In genomic region chr1:212471891-212472675, GRCh38 we compare ENCODE assay signal across 15 cellular contexts. TPM values are rescaled to one million over a fixed set of nuclear protein-coding genes. Genes with fewer than 3 reads are reported as not detected.
A peak's percentile ranks its signal among the peaks of the same experiment; 100 is the strongest.
DNase-seq lines count a peak whose midpoint lies in the region; ATAC-seq and TF ChIP-seq lines count a peak whose summit lies in the region.
"Had no signal": no experiment of that assay in that cellular context is flagged by ENCODE, and none has a peak within 500 bp of the region (broad histone marks: within the 10 kb centered on the region; RNA-seq: fewer than 3 reads in every experiment).

No MANE protein-coding gene starts in this region.

- H2BK12ac ChIP-seq in neuronal stem cell (ENCODE audit: low read length), result no peak overlapping the region

- H3K36me3 Mint-ChIP-seq in activated naive CD4-positive, alpha-beta T cell treated with anti-CD3 and anti-CD28 coated beads, Interleukin-2, amount 50 U/mL, for 24 hours, result no peaks in the 10 kb centered on the region
- H3K36me3 Mint-ChIP-seq in activated naive CD4-positive, alpha-beta T cell treated with anti-CD3 and anti-CD28 coated beads, Interleukin-2, amount 50 U/mL, for 72 hours, result no peaks in the 10 kb centered on the region
- H3K36me3 Mint-ChIP-seq: CD4-positive, CD25-positive, alpha-beta regulatory T cell; IgD-negative memory B cell had no signal

- CTCF ChIA-PET in IMR-90 (lab: Yijun Ruan, JAX), result no interaction called here

- H3K9me1 ChIP-seq in IMR-90 (ENCODE audit: insufficient read depth, low read length), result peaks cover 7% of the 10 kb centered on the region; the same call in 1 of the 2 replicates

- DNase-seq in activated naive CD4-positive, alpha-beta T cell treated with anti-CD3 and anti-CD28 coated beads, Interleukin-2, amount 50 U/mL, for 72 hours (ENCODE audit: low spot score in 2 of 2), result no peak
- DNase-seq in IMR-90 (no peak), neuronal stem cell (ENCODE audit: low spot score) (no peak), aorta (peak; percentile 30 to 46), NCI-H2196 (lab: John Stamatoyannopoulos, UW; ENCODE audit: unreplicated experiment) (no peak), NCI-H345 (lab: John Stamatoyannopoulos, UW) (no peak)
- DNase-seq: 8988T; AML-193; CD4-positive, CD25-positive, alpha-beta regulatory T cell; DMS 273 treated with DMSO at 0.1 percent for 48 hours; GM23248 had no signal

- H3K14ac ChIP-seq in IMR-90 (replicated peaks; ENCODE audit: low read depth, low read length) (no peak overlapping the region), neuronal stem cell (ENCODE audit: low read length) (no peak overlapping the region)

- H2BK20ac ChIP-seq in IMR-90 (ENCODE audit: low read depth, low read length), result no peak overlapping the region

- H4K8ac ChIP-seq in IMR-90 (ENCODE audit: low read depth in 2 of 2, low read length in 2 of 2), result no peak overlapping the region
- no peak overlapping the region for H4K8ac ChIP-seq in neuronal stem cell (ENCODE audit: low read depth, low read length)

- intact Hi-C loops in IMR-90 (cut with micrococcal nuclease), result loop anchor here (10.0 kb wide), 1 partner anchor 283 kb away; no protein-coding TSS in a partner anchor
- intact Hi-C loops in aorta (cut with DNase I), result no loop called here

- peaks cover 2% of the 10 kb centered on the region for H3K4me1 Mint-ChIP-seq in activated naive CD4-positive, alpha-beta T cell treated with anti-CD3 and anti-CD28 coated beads, Interleukin-2, amount 50 U/mL, for 24 hours

- H3K4me3 ChIP-seq in IMR-90 (ENCODE audit: insufficient read depth, low read depth, low read length) (no peak overlapping the region), neuronal stem cell (ENCODE audit: low read length in 2 of 2) (no peak overlapping the region), aorta (ENCODE audit: low read length in 2 of 2) (no peak overlapping the region)
- H3K4me3 ChIP-seq: BLaER1, GM23248 had no signal

- H3K36me3 ChIP-seq in IMR-90 (ENCODE audit: control insufficient read depth, insufficient read depth, low read length) (no peaks in the 10 kb centered on the region), neuronal stem cell (replicated peaks in 1 of 2; ENCODE audit: control insufficient read depth in 2 of 2, insufficient read depth in 2 of 2, low read length in 2 of 2) (no peaks in the 10 kb centered on the region), aorta (ENCODE audit: control insufficient read depth in 1 of 2, insufficient read depth in 2 of 2, low read length in 1 of 2) (no peaks in the 10 kb centered on the region)
- H3K36me3 ChIP-seq: BLaER1 had no signal

- dilution Hi-C loops in IMR-90 (cut with HindIII; ENCODE audit: low sequenced_read_pairs, unreplicated experiment), result no loop called here

- H4K91ac ChIP-seq in IMR-90 (ENCODE audit: insufficient read depth, low read depth, low read length) (no peak overlapping the region), neuronal stem cell (ENCODE audit: low read depth, low read length, poor library complexity) (no peak overlapping the region)

- H2BK5ac ChIP-seq in IMR-90 (ENCODE audit: low read depth, low read length, poor library complexity, severe bottlenecking) (no peak overlapping the region), neuronal stem cell (ENCODE audit: low read length) (no peak overlapping the region)

- no peak overlapping the region for H3K4me3 Mint-ChIP-seq in activated naive CD4-positive, alpha-beta T cell treated with anti-CD3 and anti-CD28 coated beads, Interleukin-2, amount 50 U/mL, for 24 hours
- H3K4me3 Mint-ChIP-seq: CD4-positive, CD25-positive, alpha-beta regulatory T cell; IgD-negative memory B cell had no signal

- no peaks in the 10 kb centered on the region for H3K27me3 Mint-ChIP-seq in activated naive CD4-positive, alpha-beta T cell treated with anti-CD3 and anti-CD28 coated beads, Interleukin-2, amount 50 U/mL, for 24 hours

- peak overlapping the region; percentile 51 for H3K27ac Mint-ChIP-seq in activated naive CD4-positive, alpha-beta T cell treated with anti-CD3 and anti-CD28 coated beads, Interleukin-2, amount 50 U/mL, for 24 hours
- no peak overlapping the region for H3K27ac Mint-ChIP-seq in activated naive CD4-positive, alpha-beta T cell treated with anti-CD3 and anti-CD28 coated beads, Interleukin-2, amount 50 U/mL, for 72 hours
- H3K27ac Mint-ChIP-seq: CD4-positive, CD25-positive, alpha-beta regulatory T cell; IgD-negative memory B cell had no signal

- H2AK9ac ChIP-seq in IMR-90 (replicated peaks; ENCODE audit: low read depth, low read length, poor library complexity), result no peak overlapping the region

- H2BK120ac ChIP-seq in IMR-90 (ENCODE audit: low read depth, low read length) (no peak overlapping the region), neuronal stem cell (ENCODE audit: low read depth, low read length) (no peak overlapping the region)

- H3K56ac ChIP-seq in IMR-90 (ENCODE audit: extremely low read depth, insufficient read depth, low read length), result no peak overlapping the region

- 92% methylated on average over 5 of the region's 17 CpGs; no CpG with 5 or more reads in 1 of the 2 experiments for WGBS in IMR-90 (ENCODE audit: extremely low coverage in 2 of 2, insufficient read length in 1 of 2), 2 experiments
- WGBS in neuronal stem cell (ENCODE audit: extremely low coverage in 2 of 2, insufficient read length in 2 of 2, insufficient replicate concordance in 1 of 2), 2 donors, result no CpG with 5 or more reads among the region's 17 CpGs
- WGBS in aorta, 2 donors, result 96 to 97% methylated on average over 17 of the region's 17 CpGs

- H3K4me2 ChIP-seq in IMR-90 (ENCODE audit: low read depth, low read length) (no peak overlapping the region), neuronal stem cell (ENCODE audit: insufficient read depth, low read length, poor library complexity, severe bottlenecking) (no peak overlapping the region)

- no peak for TF ChIP-seq RAD21 in IMR-90 (IDR thresholded peaks at IDR 0.05; ENCODE audit: low read length)

- in situ Hi-C loops in IMR-90 (cut with MboI; ENCODE audit: low sequenced_read_pairs), result no loop called here

- H4K20me1 ChIP-seq in IMR-90 (ENCODE audit: insufficient read depth, low read length), result no peaks in the 10 kb centered on the region
- H4K20me1 ChIP-seq: BLaER1 had no signal

- H3K79me1 ChIP-seq in IMR-90 (ENCODE audit: low read depth in 1 of 2, low read length in 2 of 2) (no peaks in the 10 kb centered on the region), neuronal stem cell (ENCODE audit: low read depth, low read length) (no peaks in the 10 kb centered on the region)

- peak overlapping the region; percentile 51 for H2AK5ac ChIP-seq in IMR-90 (ENCODE audit: low read depth, low read length)
- no peak overlapping the region for H2AK5ac ChIP-seq in neuronal stem cell (ENCODE audit: low read depth, low read length)

- H3K9me3 Mint-ChIP-seq in activated naive CD4-positive, alpha-beta T cell treated with anti-CD3 and anti-CD28 coated beads, Interleukin-2, amount 50 U/mL, for 24 hours, result no peaks in the 10 kb centered on the region
- no peaks in the 10 kb centered on the region for H3K9me3 Mint-ChIP-seq in activated naive CD4-positive, alpha-beta T cell treated with anti-CD3 and anti-CD28 coated beads, Interleukin-2, amount 50 U/mL, for 72 hours

- H3K4ac ChIP-seq in IMR-90 (ENCODE audit: low read depth, low read length), result no peak overlapping the region
- no peak overlapping the region for H3K4ac ChIP-seq in neuronal stem cell (ENCODE audit: low read length)

- H3K23ac ChIP-seq in IMR-90 (ENCODE audit: low read depth, low read length), result no peak overlapping the region
- H3K23ac ChIP-seq in neuronal stem cell (ENCODE audit: low read depth, low read length, poor library complexity), result no peak overlapping the region

- POLR2A ChIA-PET in IMR-90 (lab: Charles Lee; ENCODE audit: unreplicated experiment), result no interaction called here

- H2AFZ ChIP-seq in IMR-90 (replicated peaks; ENCODE audit: low read length, poor library complexity), result peak overlapping the region; percentile 43
- H2AFZ ChIP-seq in neuronal stem cell (ENCODE audit: low read length), result no peak overlapping the region
- H2AFZ ChIP-seq: GM23248 had no signal

- H4K5ac ChIP-seq in IMR-90 (ENCODE audit: low read depth, low read length), result no peak overlapping the region

- no peak for TF ChIP-seq POLR2A in IMR-90 (IDR thresholded peaks at IDR 0.05; ENCODE audit: low read depth, low read length)

- ATAC-seq in activated naive CD4-positive, alpha-beta T cell treated with anti-CD3 and anti-CD28 coated beads, Interleukin-2, amount 50 U/mL, for 72 hours, result no peak
- ATAC-seq in IMR-90 (ENCODE audit: low read depth) (no peak), aorta (ENCODE audit: low FRiP score) (no peak)
- ATAC-seq: HCT116 had no signal

- H3K9ac ChIP-seq in IMR-90 (ENCODE audit: low read depth, low read length), result no peak overlapping the region
- no peak overlapping the region for H3K9ac ChIP-seq in neuronal stem cell (ENCODE audit: low read depth, low read length, poor library complexity)
- H3K9ac ChIP-seq: BLaER1, GM23248 had no signal

- H3K27me3 ChIP-seq in IMR-90 (ENCODE audit: control insufficient read depth, insufficient read depth, low read length) (peaks cover 4% of the 10 kb centered on the region; the same call in 1 of the 2 replicates), neuronal stem cell (ENCODE audit: control insufficient read depth in 3 of 3, insufficient read depth in 3 of 3, low read depth in 1 of 3, low read length in 3 of 3) (peaks cover 0 to 16% (median 0%) of the 10 kb centered on the region in 3 experiments), aorta (ENCODE audit: control insufficient read depth in 1 of 2, insufficient read depth in 2 of 2, low read length in 1 of 2) (no peaks in the 10 kb centered on the region)
- H3K27me3 ChIP-seq: BLaER1 had no signal

- TF ChIP-seq CTCF in IMR-90 (conservative IDR thresholded peaks at IDR 0.05; ENCODE audit: low read depth, low read length), result no peak

- 0 out of 2 replicates have a peak, but pooled peaks cover 1% of the 10 kb centered on the region for H3K4me1 ChIP-seq in IMR-90 (ENCODE audit: control insufficient read depth, insufficient read depth, low read length)
- no peaks in the 10 kb centered on the region for H3K4me1 ChIP-seq in neuronal stem cell (ENCODE audit: control insufficient read depth in 2 of 2, insufficient read depth in 1 of 2, low read depth in 1 of 2, low read length in 2 of 2)
- H3K4me1 ChIP-seq in aorta (ENCODE audit: control insufficient read depth in 1 of 2, insufficient read depth in 2 of 2, low read length in 2 of 2), result no peaks in the 10 kb centered on the region

- H3K9me3 ChIP-seq in IMR-90 (ENCODE audit: control insufficient read depth, insufficient read depth, low read length), result no peaks in the 10 kb centered on the region
- no peaks in the 10 kb centered on the region for H3K9me3 ChIP-seq in neuronal stem cell (replicated peaks in 1 of 2; ENCODE audit: control insufficient read depth in 2 of 2, insufficient read depth in 1 of 2, low read depth in 1 of 2, low read length in 2 of 2)
- H3K9me3 ChIP-seq in aorta (ENCODE audit: control insufficient read depth, low read length), result no peaks in the 10 kb centered on the region
- H3K9me3 ChIP-seq: BLaER1 had no signal

- no peak overlapping the region for H3K27ac ChIP-seq in IMR-90 (ENCODE audit: insufficient read depth, low read length)
- no peak overlapping the region for H3K27ac ChIP-seq in neuronal stem cell (replicated peaks; ENCODE audit: low read length)
- no peak overlapping the region for H3K27ac ChIP-seq in aorta (ENCODE audit: low read depth in 1 of 2, low read length in 2 of 2)
- H3K27ac ChIP-seq: BLaER1, GM23248 had no signal

- BruUV-seq in IMR-90 (replicated peaks; lab: Mats Ljungman, UMichigan), result no TSS peak

- H2BK15ac ChIP-seq in IMR-90 (ENCODE audit: low read depth, low read length) (no peak overlapping the region), neuronal stem cell (ENCODE audit: low read length) (peak overlapping the region; percentile 18)

- H3K18ac ChIP-seq in IMR-90 (ENCODE audit: low read depth, low read length), result no peak overlapping the region
- H3K18ac ChIP-seq in neuronal stem cell (ENCODE audit: low read length), result no peak overlapping the region

RNA-seq across cellular contexts. Expression of gene NENF, which starts 39.4 kb away (rescaled TPM):
- 10 to 100 TPM; 34.9 to 35.7 TPM for total RNA-seq in activated naive CD4-positive, alpha-beta T cell treated with anti-CD3 and anti-CD28 coated beads, Interleukin-2, amount 50 U/mL, for 72 hours
- total RNA-seq in IMR-90 (2012; rRNA removed), result 15.0 and 16.0 TPM in 2 replicates
- 40.4 and 50.6 TPM in 2 replicates for polyA plus RNA-seq in IMR-90 (2012; rRNA removed)
- polyA plus RNA-seq in IMR-90 (2012; cell fraction: cytosol; rRNA removed), result 42.0 and 55.1 TPM in 2 replicates
- 11.2 and 13.0 TPM in 2 replicates for polyA plus RNA-seq in IMR-90 (2012; cell fraction: nucleus; rRNA removed; ENCODE audit: low replicate concordance)
- 27.0 TPM for polyA plus RNA-seq in neuronal stem cell (2013, experiment 1 of 2)
- polyA plus RNA-seq in neuronal stem cell (2013, experiment 2 of 2), result 26.9 TPM
- total RNA-seq in aorta, result 10 to 100 TPM; 67.9 to 91.5 TPM
- polyA plus RNA-seq in aorta, result 100 to 1,000 TPM; 122 to 148 TPM

RNA-seq across cellular contexts. Expression of gene PACC1, which starts 57.4 kb away (rescaled TPM):
- total RNA-seq in activated naive CD4-positive, alpha-beta T cell treated with anti-CD3 and anti-CD28 coated beads, Interleukin-2, amount 50 U/mL, for 72 hours, result 10 to 100 TPM; 10.1 to 16.9 TPM
- total RNA-seq in IMR-90 (2012; rRNA removed) (8.6 and 10.6 TPM in 2 replicates), aorta (1 to 10 TPM; 5.3 to 7.5 TPM)
- polyA plus RNA-seq in IMR-90 (2012; rRNA removed) (12.0 and 13.4 TPM in 2 replicates), aorta (1 to 10 TPM; 2.8 to 4.4 TPM)
- 5.5 and 7.8 TPM in 2 replicates for polyA plus RNA-seq in IMR-90 (2012; cell fraction: cytosol; rRNA removed)
- 5.6 and 7.5 TPM in 2 replicates for polyA plus RNA-seq in IMR-90 (2012; cell fraction: nucleus; rRNA removed; ENCODE audit: low replicate concordance)
- 19.2 TPM for polyA plus RNA-seq in neuronal stem cell (2013, experiment 1 of 2)
- 18.7 TPM for polyA plus RNA-seq in neuronal stem cell (2013, experiment 2 of 2)

Comparison
In these comparisons a context has a peak if more than half of its experiments do, and no peak if none do; other contexts are left out.
1. DNase-seq: peak in aorta (2 of 2); none in activated naive CD4-positive, alpha-beta T cell treated with anti-CD3 and anti-CD28 coated beads, Interleukin-2, amount 50 U/mL, for 72 hours (0 of 2), IMR-90 (single experiment), neuronal stem cell (single experiment), NCI-H2196 (single experiment) and NCI-H345 (single experiment).